1 cellular context compared by ENCODE assay signal in the genomic region with DNA sequence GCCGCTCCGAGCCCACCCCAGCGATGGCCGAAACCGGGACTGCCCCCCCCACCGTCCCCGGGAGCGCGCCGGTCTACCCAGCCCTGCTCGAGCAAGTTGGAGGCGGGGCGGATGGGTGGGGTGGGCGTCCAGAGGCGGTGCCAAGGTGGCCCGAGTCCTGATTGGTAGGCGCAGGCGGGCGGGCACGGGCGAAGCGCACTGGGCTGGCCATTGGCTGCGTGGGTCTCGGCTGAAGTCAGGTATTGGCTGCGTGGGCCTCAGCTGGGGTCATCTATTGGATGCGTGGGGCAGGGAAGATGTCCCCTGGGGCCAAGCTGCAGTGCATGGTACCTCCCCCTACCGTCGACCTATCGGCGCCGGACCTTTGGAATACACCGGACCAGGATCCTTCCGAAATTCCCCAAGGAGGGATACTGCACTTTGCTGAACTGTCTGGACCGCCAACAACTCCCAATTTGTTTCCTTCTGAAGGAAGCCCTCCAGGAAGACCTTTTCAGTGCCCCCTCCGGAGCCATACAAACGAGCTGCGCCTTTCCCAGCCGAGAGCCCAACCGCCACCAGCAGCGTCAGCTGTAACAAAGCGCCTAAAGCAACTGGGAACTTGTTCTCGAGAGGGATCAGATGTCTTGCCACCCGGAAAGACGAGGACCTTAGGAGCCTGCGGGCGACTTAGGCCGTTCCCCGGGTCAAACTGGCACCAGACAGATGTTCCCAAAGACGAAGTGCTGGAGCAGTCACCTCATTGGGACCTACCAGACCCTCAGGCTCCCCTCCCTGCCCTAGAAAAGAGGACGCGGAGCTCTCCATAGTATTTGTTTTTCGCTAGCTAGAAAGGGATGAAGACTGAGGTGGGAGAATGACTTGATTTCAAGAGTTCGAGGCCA.
TF ChIP-seq lines count a peak whose summit lies in the region.

Gene HOMEZ (minus strand): TSS at position 113 of the 884 bp plus-strand sequence. CDS start 180 bp downstream, outside the sequence.

TF ChIP-seq in GM12878, 131 proteins besides CTCF, POLR2A, EP300 and RAD21 (continued from another document and continues in another):
- TF ChIP-seq, protein P1, sequence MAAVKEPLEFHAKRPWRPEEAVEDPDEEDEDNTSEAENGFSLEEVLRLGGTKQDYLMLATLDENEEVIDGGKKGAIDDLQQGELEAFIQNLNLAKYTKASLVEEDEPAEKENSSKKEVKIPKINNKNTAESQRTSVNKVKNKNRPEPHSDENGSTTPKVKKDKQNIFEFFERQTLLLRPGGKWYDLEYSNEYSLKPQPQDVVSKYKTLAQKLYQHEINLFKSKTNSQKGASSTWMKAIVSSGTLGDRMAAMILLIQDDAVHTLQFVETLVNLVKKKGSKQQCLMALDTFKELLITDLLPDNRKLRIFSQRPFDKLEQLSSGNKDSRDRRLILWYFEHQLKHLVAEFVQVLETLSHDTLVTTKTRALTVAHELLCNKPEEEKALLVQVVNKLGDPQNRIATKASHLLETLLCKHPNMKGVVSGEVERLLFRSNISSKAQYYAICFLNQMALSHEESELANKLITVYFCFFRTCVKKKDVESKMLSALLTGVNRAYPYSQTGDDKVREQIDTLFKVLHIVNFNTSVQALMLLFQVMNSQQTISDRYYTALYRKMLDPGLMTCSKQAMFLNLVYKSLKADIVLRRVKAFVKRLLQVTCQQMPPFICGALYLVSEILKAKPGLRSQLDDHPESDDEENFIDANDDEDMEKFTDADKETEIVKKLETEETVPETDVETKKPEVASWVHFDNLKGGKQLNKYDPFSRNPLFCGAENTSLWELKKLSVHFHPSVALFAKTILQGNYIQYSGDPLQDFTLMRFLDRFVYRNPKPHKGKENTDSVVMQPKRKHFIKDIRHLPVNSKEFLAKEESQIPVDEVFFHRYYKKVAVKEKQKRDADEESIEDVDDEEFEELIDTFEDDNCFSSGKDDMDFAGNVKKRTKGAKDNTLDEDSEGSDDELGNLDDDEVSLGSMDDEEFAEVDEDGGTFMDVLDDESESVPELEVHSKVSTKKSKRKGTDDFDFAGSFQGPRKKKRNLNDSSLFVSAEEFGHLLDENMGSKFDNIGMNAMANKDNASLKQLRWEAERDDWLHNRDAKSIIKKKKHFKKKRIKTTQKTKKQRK (IDR thresholded peaks at IDR 0.05; ENCODE audit: low read depth, low read length): peak; percentile 62
- TF ChIP-seq POU2F2 (IDR thresholded peaks at IDR 0.05; ENCODE audit: borderline replicate concordance, low read depth, low read length) (no peak), GATAD2B (conservative IDR thresholded peaks at IDR 0.05; ENCODE audit: low read depth) (peak; percentile 76), NR2C1 (IDR thresholded peaks at IDR 0.05) (peak; percentile 44; the same call in 1 of the 2 replicates), POLR2AphosphoS2 (IDR thresholded peaks at IDR 0.05; ENCODE audit: low read depth, low read length) (0 out of 2 replicates have a peak, but pooled peaks have one; percentile 51), FOXM1 (IDR thresholded peaks at IDR 0.05; ENCODE audit: low read depth, low read length) (no peak), TCF7 (IDR thresholded peaks at IDR 0.05; ENCODE audit: borderline replicate concordance) (no peak), MEF2A (IDR thresholded peaks at IDR 0.05; ENCODE audit: insufficient read depth, low read depth, low read length) (no peak), LARP7 (IDR thresholded peaks at IDR 0.05) (0 out of 2 replicates have a peak, but pooled peaks have one; percentile 45), CREM (IDR thresholded peaks at IDR 0.05; ENCODE audit: low read depth) (peak; percentile 15; the same call in 1 of the 2 replicates), FOXK2 (IDR thresholded peaks at IDR 0.05) (peak; percentile 47; the same call in 1 of the 2 replicates), CHD4 (IDR thresholded peaks at IDR 0.05) (no peak), SIN3A (IDR thresholded peaks at IDR 0.05; ENCODE audit: low read depth, low read length) (peak; percentile 30; the same call in 1 of the 2 replicates), MXI1 (IDR thresholded peaks at IDR 0.05; ENCODE audit: low read depth, low read length) (peak; percentile 72; the same call in 1 of the 2 replicates), ETV6 (conservative IDR thresholded peaks at IDR 0.05 in 1 of 2, IDR thresholded peaks at IDR 0.05 in 1 of 2; ENCODE audit: borderline replicate concordance in 1 of 2, low read depth in 1 of 2) (no peak), PAX5 (IDR thresholded peaks at IDR 0.05; ENCODE audit: borderline replicate concordance, low read depth, low read length) (peak; percentile 8; the same call in 1 of the 2 replicates), SMC3 (IDR thresholded peaks at IDR 0.05; ENCODE audit: borderline replicate concordance, low read length) (no peak), CREB1 (IDR thresholded peaks at IDR 0.05; ENCODE audit: low read depth) (peak; percentile 72; the same call in 1 of the 2 replicates), HDGF (IDR thresholded peaks at IDR 0.05) (peak; percentile 95), CHD2 (IDR thresholded peaks at IDR 0.05; ENCODE audit: borderline replicate concordance, low read depth, low read length) (peak; percentile 96), MEF2B (IDR thresholded peaks at IDR 0.05; ENCODE audit: partially characterized antibody, poor library complexity, severe bottlenecking) (peak; percentile 99), SPI1 (IDR thresholded peaks at IDR 0.05; ENCODE audit: borderline replicate concordance, insufficient read depth, low read depth, low read length) (no peak), STAT1 (conservative IDR thresholded peaks at IDR 0.05) (0 out of 2 replicates have a peak, but pooled peaks have one; percentile 32), NBN (IDR thresholded peaks at IDR 0.05) (peak; percentile 30), PKNOX1 (IDR thresholded peaks at IDR 0.05) (peak; percentile 27; the same call in 1 of the 2 replicates), E4F1 (IDR thresholded peaks at IDR 0.05; ENCODE audit: borderline replicate concordance, partially characterized antibody) (peak; percentile 17), EGR1 (IDR thresholded peaks at IDR 0.05; ENCODE audit: borderline replicate concordance in 1 of 2, low read depth in 2 of 2, low read length in 2 of 2) (0 out of 3 replicates have a peak, but pooled peaks of 1 of the 2 experiments have one; percentile 25), NRF1 (conservative IDR thresholded peaks at IDR 0.05; ENCODE audit: low read depth, low read length) (peak; percentile 40), NR2F1 (conservative IDR thresholded peaks at IDR 0.05) (0 out of 2 replicates have a peak, but pooled peaks have one; percentile 26), NFYA (IDR thresholded peaks at IDR 0.05; ENCODE audit: borderline replicate concordance, low read depth, low read length) (peak; percentile 98), ASH2L (IDR thresholded peaks at IDR 0.05; ENCODE audit: borderline replicate concordance, low read depth) (no peak), RFX5 (IDR thresholded peaks at IDR 0.05; ENCODE audit: low read depth, low read length) (peak; percentile 84), MLLT1 (IDR thresholded peaks at IDR 0.05) (0 out of 2 replicates have a peak, but pooled peaks have one; percentile 16), BACH1 (IDR thresholded peaks at IDR 0.05; ENCODE audit: borderline replicate concordance) (0 out of 2 replicates have a peak, but pooled peaks have one; percentile 50), RB1 (IDR thresholded peaks at IDR 0.05; ENCODE audit: borderline replicate concordance) (0 out of 2 replicates have a peak, but pooled peaks have one; percentile 5)
- TF ChIP-seq, protein P2, sequence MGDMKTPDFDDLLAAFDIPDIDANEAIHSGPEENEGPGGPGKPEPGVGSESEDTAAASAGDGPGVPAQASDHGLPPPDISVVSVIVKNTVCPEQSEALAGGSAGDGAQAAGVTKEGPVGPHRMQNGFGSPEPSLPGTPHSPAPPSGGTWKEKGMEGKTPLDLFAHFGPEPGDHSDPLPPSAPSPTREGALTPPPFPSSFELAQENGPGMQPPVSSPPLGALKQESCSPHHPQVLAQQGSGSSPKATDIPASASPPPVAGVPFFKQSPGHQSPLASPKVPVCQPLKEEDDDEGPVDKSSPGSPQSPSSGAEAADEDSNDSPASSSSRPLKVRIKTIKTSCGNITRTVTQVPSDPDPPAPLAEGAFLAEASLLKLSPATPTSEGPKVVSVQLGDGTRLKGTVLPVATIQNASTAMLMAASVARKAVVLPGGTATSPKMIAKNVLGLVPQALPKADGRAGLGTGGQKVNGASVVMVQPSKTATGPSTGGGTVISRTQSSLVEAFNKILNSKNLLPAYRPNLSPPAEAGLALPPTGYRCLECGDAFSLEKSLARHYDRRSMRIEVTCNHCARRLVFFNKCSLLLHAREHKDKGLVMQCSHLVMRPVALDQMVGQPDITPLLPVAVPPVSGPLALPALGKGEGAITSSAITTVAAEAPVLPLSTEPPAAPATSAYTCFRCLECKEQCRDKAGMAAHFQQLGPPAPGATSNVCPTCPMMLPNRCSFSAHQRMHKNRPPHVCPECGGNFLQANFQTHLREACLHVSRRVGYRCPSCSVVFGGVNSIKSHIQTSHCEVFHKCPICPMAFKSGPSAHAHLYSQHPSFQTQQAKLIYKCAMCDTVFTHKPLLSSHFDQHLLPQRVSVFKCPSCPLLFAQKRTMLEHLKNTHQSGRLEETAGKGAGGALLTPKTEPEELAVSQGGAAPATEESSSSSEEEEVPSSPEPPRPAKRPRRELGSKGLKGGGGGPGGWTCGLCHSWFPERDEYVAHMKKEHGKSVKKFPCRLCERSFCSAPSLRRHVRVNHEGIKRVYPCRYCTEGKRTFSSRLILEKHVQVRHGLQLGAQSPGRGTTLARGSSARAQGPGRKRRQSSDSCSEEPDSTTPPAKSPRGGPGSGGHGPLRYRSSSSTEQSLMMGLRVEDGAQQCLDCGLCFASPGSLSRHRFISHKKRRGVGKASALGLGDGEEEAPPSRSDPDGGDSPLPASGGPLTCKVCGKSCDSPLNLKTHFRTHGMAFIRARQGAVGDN (IDR thresholded peaks at IDR 0.05): 0 out of 2 replicates have a peak, but pooled peaks have one; percentile 18
- TF ChIP-seq, protein P3, sequence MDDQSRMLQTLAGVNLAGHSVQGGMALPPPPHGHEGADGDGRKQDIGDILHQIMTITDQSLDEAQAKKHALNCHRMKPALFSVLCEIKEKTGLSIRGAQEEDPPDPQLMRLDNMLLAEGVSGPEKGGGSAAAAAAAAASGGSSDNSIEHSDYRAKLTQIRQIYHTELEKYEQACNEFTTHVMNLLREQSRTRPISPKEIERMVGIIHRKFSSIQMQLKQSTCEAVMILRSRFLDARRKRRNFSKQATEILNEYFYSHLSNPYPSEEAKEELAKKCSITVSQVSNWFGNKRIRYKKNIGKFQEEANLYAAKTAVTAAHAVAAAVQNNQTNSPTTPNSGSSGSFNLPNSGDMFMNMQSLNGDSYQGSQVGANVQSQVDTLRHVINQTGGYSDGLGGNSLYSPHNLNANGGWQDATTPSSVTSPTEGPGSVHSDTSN (IDR thresholded peaks at IDR 0.05; ENCODE audit: insufficient replicate concordance, low read depth, low read length): peak; percentile 40
- TF ChIP-seq, protein P4, sequence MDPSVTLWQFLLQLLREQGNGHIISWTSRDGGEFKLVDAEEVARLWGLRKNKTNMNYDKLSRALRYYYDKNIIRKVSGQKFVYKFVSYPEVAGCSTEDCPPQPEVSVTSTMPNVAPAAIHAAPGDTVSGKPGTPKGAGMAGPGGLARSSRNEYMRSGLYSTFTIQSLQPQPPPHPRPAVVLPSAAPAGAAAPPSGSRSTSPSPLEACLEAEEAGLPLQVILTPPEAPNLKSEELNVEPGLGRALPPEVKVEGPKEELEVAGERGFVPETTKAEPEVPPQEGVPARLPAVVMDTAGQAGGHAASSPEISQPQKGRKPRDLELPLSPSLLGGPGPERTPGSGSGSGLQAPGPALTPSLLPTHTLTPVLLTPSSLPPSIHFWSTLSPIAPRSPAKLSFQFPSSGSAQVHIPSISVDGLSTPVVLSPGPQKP (IDR thresholded peaks at IDR 0.05; ENCODE audit: low read depth, low read length): no peak
- TF ChIP-seq, protein P5, sequence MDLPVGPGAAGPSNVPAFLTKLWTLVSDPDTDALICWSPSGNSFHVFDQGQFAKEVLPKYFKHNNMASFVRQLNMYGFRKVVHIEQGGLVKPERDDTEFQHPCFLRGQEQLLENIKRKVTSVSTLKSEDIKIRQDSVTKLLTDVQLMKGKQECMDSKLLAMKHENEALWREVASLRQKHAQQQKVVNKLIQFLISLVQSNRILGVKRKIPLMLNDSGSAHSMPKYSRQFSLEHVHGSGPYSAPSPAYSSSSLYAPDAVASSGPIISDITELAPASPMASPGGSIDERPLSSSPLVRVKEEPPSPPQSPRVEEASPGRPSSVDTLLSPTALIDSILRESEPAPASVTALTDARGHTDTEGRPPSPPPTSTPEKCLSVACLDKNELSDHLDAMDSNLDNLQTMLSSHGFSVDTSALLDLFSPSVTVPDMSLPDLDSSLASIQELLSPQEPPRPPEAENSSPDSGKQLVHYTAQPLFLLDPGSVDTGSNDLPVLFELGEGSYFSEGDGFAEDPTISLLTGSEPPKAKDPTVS (IDR thresholded peaks at IDR 0.05; ENCODE audit: low read depth, low read length): no peak
